ENCODE assay signal across 1 cellular context in genomic region chr1:167631987-167632680, GRCh38.
TF ChIP-seq lines count a peak whose summit lies in the region.

No MANE protein-coding gene starts in this region.

TF ChIP-seq in SK-N-SH treated with all-trans-retinoic acid at 6 μM for 48 hours, 23 proteins besides CTCF, POLR2A, EP300 and RAD21 (continued from another document):
- TF ChIP-seq ARNTL (CRISPR knock-in tag; IDR thresholded peaks at IDR 0.05; ENCODE audit: borderline replicate concordance, low read depth) (no peak), OSR1 (CRISPR knock-in tag; IDR thresholded peaks at IDR 0.05) (no peak), SNAI2 (CRISPR knock-in tag; IDR thresholded peaks at IDR 0.05) (no peak), BACH2 (CRISPR knock-in tag; IDR thresholded peaks at IDR 0.05; ENCODE audit: borderline replicate concordance) (no peak)
TF ChIP-seq in SK-N-SH treated with all-trans-retinoic acid at 6 μM for 48 hours: peak in this region for 0.
